ENCODE assay signal across 8 cellular contexts in genomic region chr16:30953511-30954124, GRCh38. TPM values are rescaled to one million over a fixed set of nuclear protein-coding genes. Genes with fewer than 3 reads are reported as not detected.
DNase-seq lines count a peak whose midpoint lies in the region; ATAC-seq, FAIRE-seq and TF ChIP-seq lines count a peak whose summit lies in the region.

No MANE protein-coding gene starts in this region.

- H4K8ac ChIP-seq in trophoblast cell (ENCODE audit: low read depth, low read length), result no peak overlapping the region

- H2BK5ac ChIP-seq in trophoblast cell (ENCODE audit: low read depth, low read length, poor library complexity), result no peak overlapping the region

- FAIRE-seq in D721Med (lab: Jason Lieb, UNC), result no peak

- H3K4me1 Mint-ChIP-seq in IgD-negative memory B cell, result peaks cover 18 to 21% (median 18%) of the 10 kb centered on the region in 3 donors

- no peaks in the 10 kb centered on the region for H4K20me1 ChIP-seq in PC-3 (ENCODE audit: low read length)

- intact Hi-C loops in PC-3 (cut with micrococcal nuclease), result no loop called here

- H2AFZ ChIP-seq in PC-3 (ENCODE audit: low read length) (no peak overlapping the region), trophoblast cell (ENCODE audit: insufficient read depth, low read length, poor library complexity) (no peak overlapping the region)

- H4K91ac ChIP-seq in trophoblast cell (ENCODE audit: low read depth, low read length), result no peak overlapping the region

- no peaks in the 10 kb centered on the region for H3K9me3 Mint-ChIP-seq in IgD-negative memory B cell

- no peak overlapping the region for H3K9ac ChIP-seq in PC-3 (ENCODE audit: low read length)
- no peak overlapping the region for H3K9ac ChIP-seq in trophoblast cell (ENCODE audit: low read length)

- ATAC-seq in PC-3, result no peak

- no peak overlapping the region for H3K18ac ChIP-seq in trophoblast cell (ENCODE audit: low read length)

- H3K4me3 Mint-ChIP-seq in IgD-negative memory B cell, result peak overlapping the region in 1 of 4 donors; percentile 95

- H3K23ac ChIP-seq in trophoblast cell (ENCODE audit: low read length), result no peak overlapping the region

- POLR2A ChIA-PET in PC-3 (lab: Charles Lee; ENCODE audit: unreplicated experiment), result no interaction called here

- H3K27ac Mint-ChIP-seq in IgD-negative memory B cell, result peak overlapping the region in 2 of 3 donors; percentile 8 to 100

- H3K79me2 ChIP-seq in PC-3 (ENCODE audit: low read length) (peaks cover 3% of the 10 kb centered on the region), trophoblast cell (ENCODE audit: control insufficient read depth, insufficient read depth, low read length, poor library complexity) (peaks cover 7% of the 10 kb centered on the region)

- no peak overlapping the region for H3K14ac ChIP-seq in trophoblast cell (ENCODE audit: low read length)

- CTCF ChIA-PET in PC-3 (lab: Charles Lee), result interaction anchor here (0.9 kb wide), 1 partner anchor 12 kb away, joined by 3 read pairs; no protein-coding TSS in a partner anchor

- no CpG with 5 or more reads among the region's 15 CpGs for WGBS in trophoblast cell (ENCODE audit: extremely low coverage, insufficient coverage, insufficient read length)

- H3K4me3 ChIP-seq in PC-3 (ENCODE audit: low read length) (no peak overlapping the region), fibroblast of pulmonary artery (replicated peaks; ENCODE audit: low read depth, low read length) (no peak overlapping the region), trophoblast cell (ENCODE audit: low read depth, low read length) (no peak overlapping the region)

- H3K4me2 ChIP-seq in PC-3 (ENCODE audit: low read length) (no peak overlapping the region), trophoblast cell (ENCODE audit: low read length) (no peak overlapping the region)

- no peaks in the 10 kb centered on the region for H3K9me3 ChIP-seq in PC-3 (ENCODE audit: low read length)
- H3K9me3 ChIP-seq in trophoblast cell (ENCODE audit: insufficient read depth, low read depth, low read length), result no peaks in the 10 kb centered on the region

- H3K4ac ChIP-seq in trophoblast cell (ENCODE audit: low read depth, low read length), result no peak overlapping the region

- no peak overlapping the region for H4K12ac ChIP-seq in trophoblast cell (ENCODE audit: low read depth, low read length)

- peaks cover 18% of the 10 kb centered on the region for H3K79me1 ChIP-seq in trophoblast cell (ENCODE audit: low read length)

- no peaks in the 10 kb centered on the region for H3K27me3 ChIP-seq in PC-3 (ENCODE audit: low read length)
- no peaks in the 10 kb centered on the region for H3K27me3 ChIP-seq in trophoblast cell (ENCODE audit: insufficient read depth, low read length)

- peak overlapping the region; percentile 36 for H2AK5ac ChIP-seq in trophoblast cell (ENCODE audit: low read length)

- DNase-seq in D721Med (ENCODE audit: insufficient read length, low spot score) (no peak), PC-3 (peak; percentile 50), fibroblast of pulmonary artery (ENCODE audit: low read depth) (peak; percentile 79), trophoblast cell (peak; percentile 58 to 77), SW480 (ENCODE audit: low spot score) (no peak), NK-92 (lab: John Stamatoyannopoulos, UW; ENCODE audit: unreplicated experiment) (no peak)
- peak; percentile 73 to 79 for DNase-seq in activated T-cell treated with anti-CD3 and anti-CD28 coated beads, Interleukin-2, amount 50 U/mL, for 48 hours

- no peak overlapping the region for H2BK12ac ChIP-seq in trophoblast cell (ENCODE audit: low read length)

- H3K9me2 ChIP-seq in PC-3 (replicated peaks; ENCODE audit: low read length), result no peaks in the 10 kb centered on the region

- no peak overlapping the region for H2BK120ac ChIP-seq in trophoblast cell (ENCODE audit: insufficient read depth, low read length, poor library complexity)

- H3K27ac ChIP-seq in PC-3 (ENCODE audit: low read length) (no peak overlapping the region), trophoblast cell (ENCODE audit: low read depth, low read length) (no peak overlapping the region)

- TF ChIP-seq CTCF in D721Med (IDR thresholded peaks at IDR 0.05; ENCODE audit: insufficient read depth, missing control alignments) (peak; percentile 85), PC-3 (conservative IDR thresholded peaks at IDR 0.05; ENCODE audit: low read depth, low read length) (peak; percentile 63), fibroblast of pulmonary artery (IDR thresholded peaks at IDR 0.05; ENCODE audit: low read length, missing control alignments) (peak; percentile 77)

- no TSS peak for BruUV-seq in PC-3 (replicated peaks; lab: Mats Ljungman, UMichigan)

- H3K27me3 Mint-ChIP-seq in IgD-negative memory B cell, result no peaks in the 10 kb centered on the region

- H3K36me3 Mint-ChIP-seq in IgD-negative memory B cell, result no peaks in the 10 kb centered on the region

- no peaks in the 10 kb centered on the region; the same call in 1 of the 2 replicates for H3K36me3 ChIP-seq in PC-3 (ENCODE audit: low read depth, low read length)
- H3K36me3 ChIP-seq in trophoblast cell (ENCODE audit: control insufficient read depth in 1 of 2, insufficient read depth in 2 of 2, low read length in 2 of 2), result peaks cover 0 to under 1% of the 10 kb centered on the region in 2 experiments

- H3K4me1 ChIP-seq in PC-3 (ENCODE audit: insufficient read depth, low read length) (peaks cover 8% of the 10 kb centered on the region), trophoblast cell (ENCODE audit: control insufficient read depth in 1 of 2, insufficient read depth in 2 of 2, low read length in 2 of 2) (peaks cover 19 to 25% of the 10 kb centered on the region in 2 experiments)

- H3F3A ChIP-seq in PC-3 (ENCODE audit: low read length, unreplicated experiment), result no peaks in the 10 kb centered on the region

RNA-seq across cellular contexts. Expression of gene SETD1A, which starts 3.9 kb away (rescaled TPM):
- 3.0 TPM for polyA plus RNA-seq in IgD-negative memory B cell
- 7.9 and 8.6 TPM in 2 replicates for total RNA-seq in PC-3 (2014; rRNA removed)
- polyA plus RNA-seq in trophoblast cell (2013), result 14.9 and 15.0 TPM in 2 replicates

RNA-seq across cellular contexts. Expression of gene ORAI3, which starts 4.8 kb away (rescaled TPM):
- polyA plus RNA-seq in IgD-negative memory B cell, result 68.8 TPM
- 3.6 and 5.7 TPM in 2 replicates for total RNA-seq in PC-3 (2014; rRNA removed)
- polyA plus RNA-seq in trophoblast cell (2013), result 14.3 and 15.9 TPM in 2 replicates

RNA-seq across cellular contexts. Expression of gene FBXL19, which starts 30.2 kb away (rescaled TPM):
- 0.26 TPM for polyA plus RNA-seq in IgD-negative memory B cell
- 36.2 and 48.5 TPM in 2 replicates for total RNA-seq in PC-3 (2014; rRNA removed)
- polyA plus RNA-seq in trophoblast cell (2013), result 36.4 and 36.8 TPM in 2 replicates

RNA-seq across cellular contexts. Expression of gene HSD3B7, which starts 31.4 kb away (rescaled TPM):
- polyA plus RNA-seq in IgD-negative memory B cell, result not detected
- total RNA-seq in PC-3 (2014; rRNA removed), result 12.0 and 16.3 TPM in 2 replicates
- polyA plus RNA-seq in trophoblast cell (2013), result 1.3 and 1.6 TPM in 2 replicates

RNA-seq across cellular contexts. Expression of gene STX1B, which starts 56.8 kb away (rescaled TPM):
- 0.18 TPM for polyA plus RNA-seq in IgD-negative memory B cell
- total RNA-seq in PC-3 (2014; rRNA removed), result 1.5 and 2.4 TPM in 2 replicates
- polyA plus RNA-seq in trophoblast cell (2013), result 0.19 and 0.23 TPM in 2 replicates

Comparison
In these comparisons a context has a peak if more than half of its experiments do, and no peak if none do; other contexts are left out.
1. DNase-seq: peak in PC-3 (single experiment), activated T-cell treated with anti-CD3 and anti-CD28 coated beads, Interleukin-2, amount 50 U/mL, for 48 hours (2 of 2), fibroblast of pulmonary artery (single experiment) and trophoblast cell (2 of 2); none in D721Med (single experiment), SW480 (single experiment) and NK-92 (single experiment).
2. Peak in every context shown above with its lines, with median percentiles within 50 percentile points of each other: CTCF ChIP-seq.